23 cellular contexts compared by ENCODE assay signal in genomic region chr10:10684972-10685371, GRCh38.
DNase-seq lines count a peak whose midpoint lies in the region; ATAC-seq and TF ChIP-seq lines count a peak whose summit lies in the region.
"Had no signal": no experiment of that assay in that cellular context is flagged by ENCODE, and none has a peak within 500 bp of the region (broad histone marks: within the 10 kb centered on the region; RNA-seq: fewer than 3 reads in every experiment).

No MANE protein-coding gene starts in this region.

- H3K9me3 Mint-ChIP-seq in chondrocyte (ENCODE audit: low read depth): no peaks in the 10 kb centered on the region
- H3K9me3 Mint-ChIP-seq: CD4-positive, alpha-beta T cell; HFFc6 had no signal

- no peak overlapping the region for H3K4me3 Mint-ChIP-seq in chondrocyte (ENCODE audit: unreplicated experiment)
- H3K4me3 Mint-ChIP-seq: CD14-positive monocyte; CD4-positive, alpha-beta T cell; CD8-positive, alpha-beta memory T cell; GM23338; H9; HFFc6 had no signal

- in situ Hi-C loops in HAP-1 (cut with MboI; ENCODE audit: low sequenced_read_pairs): no loop called here

- H3K36me3 ChIP-seq in MM.1S (replicated peaks; ENCODE audit: insufficient read depth, low read length): no peaks in the 10 kb centered on the region
- H3K36me3 ChIP-seq in mucosa of descending colon (ENCODE audit: low read depth): no peaks in the 10 kb centered on the region
- H3K36me3 ChIP-seq in HAP-1 (replicated peaks): no peaks in the 10 kb centered on the region
- H3K36me3 ChIP-seq: BE2C; BLaER1 treated with 17β-estradiol and CSF1 and Interleukin-3, amounts not matched to agents 10 nM and 100 nM had no signal

- peak overlapping the region; percentile 38 for H3K9ac ChIP-seq in MM.1S (ENCODE audit: low read length)
- H3K9ac ChIP-seq: BLaER1 treated with 17β-estradiol and CSF1 and Interleukin-3, amounts not matched to agents 10 nM and 100 nM had no signal

- no peaks in the 10 kb centered on the region for H3K36me3 Mint-ChIP-seq in chondrocyte (ENCODE audit: low read depth)
- H3K36me3 Mint-ChIP-seq: CD14-positive monocyte; CD8-positive, alpha-beta memory T cell had no signal

- H3K4me1 Mint-ChIP-seq in chondrocyte (ENCODE audit: low read depth): no peaks in the 10 kb centered on the region
- H3K4me1 Mint-ChIP-seq: CD8-positive, alpha-beta memory T cell had no signal

- ATAC-seq in GM19351 (IDR thresholded peaks at IDR 0.05; ENCODE audit: unreplicated experiment) (peak; percentile 44), mucosa of descending colon (no peak), GM19463 (IDR thresholded peaks at IDR 0.05; ENCODE audit: unreplicated experiment) (no peak)
- ATAC-seq: A549, GM23338 had no signal

- peaks cover 22% of the 10 kb centered on the region for H3F3A ChIP-seq in MM.1S (ENCODE audit: insufficient read depth, low read length)

- H3K4me1 ChIP-seq in MM.1S (ENCODE audit: low read length) (peaks cover 36% of the 10 kb centered on the region), mucosa of descending colon (ENCODE audit: low read depth) (no peaks in the 10 kb centered on the region), HAP-1 (no peaks in the 10 kb centered on the region)
- H3K4me1 ChIP-seq: A549; BE2C; BLaER1 treated with 17β-estradiol and CSF1 and Interleukin-3, amounts not matched to agents 10 nM and 100 nM had no signal

- peak overlapping the region; percentile 57 for H2AFZ ChIP-seq in MM.1S (ENCODE audit: low read length)
- H2AFZ ChIP-seq: GM23338 had no signal

- H3K79me2 ChIP-seq in MM.1S (ENCODE audit: low read length): no peaks in the 10 kb centered on the region

- DNase-seq in MM.1S (peak; percentile 67), mucosa of descending colon (no peak), HAP-1 (ENCODE audit: low spot score in 2 of 2) (no peak), chondrocyte (ENCODE audit: low spot score) (no peak)
- DNase-seq: 8988T; ACHN; AML-193; BE2C; CD4-positive, alpha-beta T cell; CD8-positive, alpha-beta memory T cell; DMS 273 treated with DMSO at 0.1 percent for 48 hours; DMS79; EL; GDM1; H9; HFFc6 had no signal

- H3K4me3 ChIP-seq in MM.1S (ENCODE audit: low read length) (peak overlapping the region; percentile 25), mucosa of descending colon (no peak overlapping the region), HAP-1 (no peak overlapping the region)
- H3K4me3 ChIP-seq: A549; BLaER1 treated with 17β-estradiol and CSF1 and Interleukin-3, amounts not matched to agents 10 nM and 100 nM; GM23338 had no signal

- H3K9me3 ChIP-seq in MM.1S (replicated peaks; ENCODE audit: insufficient read depth, low read length) (no peaks in the 10 kb centered on the region), mucosa of descending colon (no peaks in the 10 kb centered on the region), HAP-1 (no peaks in the 10 kb centered on the region)
- H3K9me3 ChIP-seq: BE2C had no signal

- TF ChIP-seq CTCF in MM.1S (IDR thresholded peaks at IDR 0.05; ENCODE audit: low read length) (no peak), mucosa of descending colon (IDR thresholded peaks at IDR 0.05) (no peak), chondrocyte (IDR thresholded peaks at IDR 0.05) (no peak)

- intact Hi-C loops in mucosa of descending colon (cut with DNase I, micrococcal nuclease): no loop called here

- H4K20me1 ChIP-seq in MM.1S (ENCODE audit: insufficient read depth, low read length): no peaks in the 10 kb centered on the region
- H4K20me1 ChIP-seq: BLaER1 treated with 17β-estradiol and CSF1 and Interleukin-3, amounts not matched to agents 10 nM and 100 nM had no signal

- peak overlapping the region; percentile 92 for H3K27ac ChIP-seq in MM.1S (ENCODE audit: low read length)
- H3K27ac ChIP-seq in cingulate gyrus (ENCODE audit: low read depth, low read length): peak overlapping the region; percentile 1
- H3K27ac ChIP-seq: A549; BLaER1 treated with 17β-estradiol and CSF1 and Interleukin-3, amounts not matched to agents 10 nM and 100 nM had no signal

- H3K27me3 ChIP-seq in MM.1S (replicated peaks; ENCODE audit: insufficient read depth, low read length) (no peaks in the 10 kb centered on the region), HAP-1 (ENCODE audit: low read depth) (no peaks in the 10 kb centered on the region)
- H3K27me3 ChIP-seq: BE2C; BLaER1 treated with 17β-estradiol and CSF1 and Interleukin-3, amounts not matched to agents 10 nM and 100 nM had no signal

- no peak overlapping the region for H3K27ac Mint-ChIP-seq in chondrocyte (ENCODE audit: unreplicated experiment)
- H3K27ac Mint-ChIP-seq: CD14-positive monocyte; CD4-positive, alpha-beta T cell; CD8-positive, alpha-beta memory T cell; GM23338; H9; HFFc6 had no signal

- H3K4me2 ChIP-seq in MM.1S (ENCODE audit: low read depth, low read length): peak overlapping the region; percentile 65
- H3K4me2 ChIP-seq: A549; BLaER1 treated with 17β-estradiol and CSF1 and Interleukin-3, amounts not matched to agents 10 nM and 100 nM; GM23338 had no signal

- no peaks in the 10 kb centered on the region for H3K9me2 ChIP-seq in MM.1S (replicated peaks; ENCODE audit: insufficient read depth, low read length)

- H3K27me3 Mint-ChIP-seq in chondrocyte (ENCODE audit: low read depth): no peaks in the 10 kb centered on the region
